In the genomic region with DNA sequence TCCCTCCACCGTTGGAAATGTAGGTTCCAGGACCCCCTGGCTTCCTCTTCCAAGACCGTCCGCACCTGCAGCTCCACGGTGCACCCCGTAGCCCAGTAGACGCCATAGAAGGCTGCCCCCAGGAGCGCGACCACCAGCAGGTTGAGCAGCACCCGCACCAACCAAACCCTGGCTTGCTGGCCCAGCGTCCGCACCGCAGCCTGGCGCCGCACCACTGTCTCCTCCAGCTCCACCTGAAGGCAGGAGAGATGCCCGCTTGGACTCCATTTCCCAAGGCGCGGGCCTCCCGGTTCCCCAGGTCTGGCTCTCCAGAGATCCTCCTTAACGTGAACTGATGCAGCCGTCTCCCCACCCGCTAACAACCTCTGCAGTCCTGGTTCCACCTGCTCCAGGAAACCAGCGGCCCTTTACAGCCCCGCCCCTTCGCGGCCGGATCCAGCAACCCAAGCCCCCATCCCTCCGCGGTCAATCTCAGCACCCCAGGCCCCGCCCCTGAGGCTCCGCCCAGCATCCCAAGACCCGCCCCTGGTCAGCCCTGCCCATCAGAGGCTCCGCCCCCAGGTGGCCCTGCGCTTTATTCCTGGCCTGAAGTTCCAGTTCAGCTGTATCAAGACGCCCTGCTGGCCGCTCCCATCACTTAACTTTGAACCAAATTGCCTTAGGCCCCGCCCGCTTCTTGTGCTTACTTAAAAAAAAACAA, we compare ENCODE assay signal across 8 cellular contexts. TPM values are rescaled to one million over a fixed set of nuclear protein-coding genes. Genes with fewer than 3 reads are reported as not detected.
DNase-seq lines count a peak whose midpoint lies in the region; ATAC-seq, FAIRE-seq and TF ChIP-seq lines count a peak whose summit lies in the region.

No MANE protein-coding gene starts in this region.

- H3K4me1 Mint-ChIP-seq in CD4-positive, alpha-beta T cell (ENCODE audit: low read depth): peaks cover 37% of the 10 kb centered on the region

- CTCF ChIA-PET in CD4-positive, alpha-beta T cell (lab: Charles Lee): no interaction called here

- H3K36me3 ChIP-seq in breast epithelium: no peaks in the 10 kb centered on the region

- H3K9me3 Mint-ChIP-seq in CD4-positive, alpha-beta T cell: no peaks in the 10 kb centered on the region

- peaks cover 3% of the 10 kb centered on the region for H3K36me3 Mint-ChIP-seq in CD4-positive, alpha-beta T cell (ENCODE audit: low read depth)

- H3K9me3 ChIP-seq in CD4-positive, alpha-beta T cell (ENCODE audit: control insufficient read depth, low read length): no peaks in the 10 kb centered on the region
- H3K9me3 ChIP-seq in breast epithelium: no peaks in the 10 kb centered on the region

- no peak for TF ChIP-seq POLR2A in breast epithelium (IDR thresholded peaks at IDR 0.05)

- H3K27ac Mint-ChIP-seq in CD4-positive, alpha-beta T cell: no peak overlapping the region

- no peak overlapping the region for H3K27ac ChIP-seq in CD4-positive, alpha-beta T cell (ENCODE audit: low read depth, low read length)
- no peak overlapping the region for H3K27ac ChIP-seq in breast epithelium

- ATAC-seq in CD4-positive, alpha-beta T cell (ENCODE audit: poor library complexity): no peak
- ATAC-seq in GM19463 (IDR thresholded peaks at IDR 0.05; ENCODE audit: unreplicated experiment): no peak

- TF ChIP-seq CTCF in CD4-positive, alpha-beta T cell (IDR thresholded peaks at IDR 0.05): no peak
- TF ChIP-seq CTCF in breast epithelium (IDR thresholded peaks at IDR 0.05): no peak

- H3K4me1 ChIP-seq in breast epithelium: peaks cover 0 to 7% of the 10 kb centered on the region in 2 donors

- POLR2A ChIA-PET in CD4-positive, alpha-beta T cell (lab: Charles Lee): interaction anchor here (1.0 kb wide), 1 partner anchor 49 kb away, joined by 3 read pairs; a partner anchor contains a TSS

- DNase-seq in CD4-positive, alpha-beta T cell: peak in 7 of 10 experiments; percentile 33 to 55 (median 43)
- DNase-seq in NCI-H748 treated with DMSO at 0.1 percent for 48 hours (lab: John Stamatoyannopoulos, UW): peak; percentile 62
- peak; percentile 71 for DNase-seq in activated naive CD4-positive, alpha-beta T cell treated with Interleukin-2 at 50 U/mL for 16 hours
- DNase-seq in iris pigment epithelial cell (ENCODE audit: low read depth): peak; percentile 20
- peak; percentile 25 to 39 for DNase-seq in stimulated activated CD8-positive, alpha-beta memory T cell treated with anti-CD3 and anti-CD28 coated beads, Interleukin-7, amount 100 ng/mL, for 4 hours (ENCODE audit: low read depth in 2 of 2)
- DNase-seq in breast epithelium (ENCODE audit: low spot score in 2 of 2): no peak
- DNase-seq in HTR-8/SVneo (ENCODE audit: insufficient read length, low spot score): no peak

- no peak for FAIRE-seq in HTR-8/SVneo (lab: Jason Lieb, UNC)

- H3K4me3 ChIP-seq in breast epithelium: peak overlapping the region in 1 of 3 donors; percentile 37

- H3K4me3 Mint-ChIP-seq in CD4-positive, alpha-beta T cell: peak overlapping the region; percentile 65

- intact Hi-C loops in CD4-positive, alpha-beta T cell (cut with DNase I, micrococcal nuclease): no loop called here
- intact Hi-C loops in breast epithelium (cut with DNase I; ENCODE audit: low total_unique reads): no loop called here

- H3K27me3 ChIP-seq in CD4-positive, alpha-beta T cell (ENCODE audit: control insufficient read depth, insufficient read depth, low read length): no peaks in the 10 kb centered on the region
- no peaks in the 10 kb centered on the region for H3K27me3 ChIP-seq in breast epithelium

- H3K27me3 Mint-ChIP-seq in CD4-positive, alpha-beta T cell: no peaks in the 10 kb centered on the region

RNA-seq across cellular contexts. Expression of a gene that starts 5.0 kb away (rescaled TPM):
- total RNA-seq in CD4-positive, alpha-beta T cell: 10 to 100 TPM; 14.4 to 16.0 TPM
- total RNA-seq in breast epithelium: 1 to 10 TPM; 6.4 to 8.5 (median 8.0) TPM

RNA-seq across cellular contexts. Expression of a gene that starts 8.4 kb away (rescaled TPM):
- 1 to 10 TPM in 1 of 2 experiments, under 1 TPM in 1; 0.84 to 1.5 TPM for total RNA-seq in CD4-positive, alpha-beta T cell
- 10 to 100 TPM in 2 of 3 donors, under 1 TPM in 1; 0.48 to 41.6 (median 38.0) TPM for total RNA-seq in breast epithelium

RNA-seq across cellular contexts. Expression of a gene that starts 24.9 kb away (rescaled TPM):
- 10 to 100 TPM; 13.7 to 18.0 TPM for total RNA-seq in CD4-positive, alpha-beta T cell
- 10 to 100 TPM; 16.5 to 37.3 (median 24.6) TPM for total RNA-seq in breast epithelium

RNA-seq across cellular contexts. Expression of a gene that starts 26.6 kb away (rescaled TPM):
- 1 to 10 TPM; 8.4 to 8.6 TPM for total RNA-seq in CD4-positive, alpha-beta T cell
- total RNA-seq in breast epithelium: 10 to 100 TPM; 59.5 to 80.3 (median 74.4) TPM

RNA-seq across cellular contexts. Expression of a gene that starts 27.0 kb away (rescaled TPM):
- total RNA-seq in CD4-positive, alpha-beta T cell: 10 to 100 TPM; 26.7 to 28.7 TPM
- total RNA-seq in breast epithelium: 10 to 100 TPM; 14.6 to 23.4 (median 22.9) TPM

Comparison
In these comparisons a context has a peak if more than half of its experiments do, and no peak if none do; other contexts are left out.
1. DNase-seq: peak in CD4-positive, alpha-beta T cell (7 of 10), NCI-H748 treated with DMSO at 0.1 percent for 48 hours (single experiment), activated naive CD4-positive, alpha-beta T cell treated with Interleukin-2 at 50 U/mL for 16 hours (single experiment), iris pigment epithelial cell (single experiment) and stimulated activated CD8-positive, alpha-beta memory T cell treated with anti-CD3 and anti-CD28 coated beads, Interleukin-7, amount 100 ng/mL, for 4 hours (2 of 2); none in breast epithelium (0 of 2) and HTR-8/SVneo (single experiment).